In the genomic region with DNA sequence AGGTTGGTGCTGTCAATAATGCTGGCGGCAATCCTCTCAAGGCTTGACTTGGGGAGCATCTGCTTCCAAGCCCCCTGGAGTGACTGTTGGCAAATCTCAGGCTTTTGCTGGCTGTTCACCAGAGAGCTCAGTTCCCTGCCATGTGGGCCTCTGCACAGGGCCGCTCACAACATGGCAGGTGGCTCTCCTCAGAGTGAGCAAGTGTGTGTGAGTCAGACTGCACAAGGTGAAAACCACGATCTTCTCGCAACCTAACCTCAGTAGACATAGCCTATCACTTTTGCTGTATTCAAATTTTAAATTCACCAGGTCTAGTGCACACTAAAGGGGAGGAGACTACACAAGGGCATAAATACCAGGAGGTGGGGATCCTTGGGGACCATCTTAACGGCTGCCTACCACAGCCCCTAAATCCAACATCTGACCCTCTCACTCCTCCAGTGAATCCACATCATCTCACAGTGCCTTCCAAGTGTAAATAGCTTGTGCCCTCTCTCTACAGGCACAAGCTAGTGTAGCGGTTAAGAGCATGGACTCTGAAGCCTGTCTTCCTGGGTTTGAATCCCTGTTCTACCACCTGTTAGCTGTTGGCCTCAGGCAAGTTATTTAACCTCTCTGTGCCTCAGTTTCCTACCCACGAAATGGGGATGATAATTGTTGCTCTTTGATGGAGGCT, we compare ENCODE assay signal across 8 cellular contexts.
DNase-seq lines count a peak whose midpoint lies in the region; ATAC-seq and TF ChIP-seq lines count a peak whose summit lies in the region.

No MANE protein-coding gene starts in this region.

- TF ChIP-seq POLR2A in sigmoid colon (IDR thresholded peaks at IDR 0.05) = no peak
- no peak for TF ChIP-seq POLR2A in tibial nerve (IDR thresholded peaks at IDR 0.05)

- no peak overlapping the region for H3K27ac ChIP-seq in sigmoid colon
- H3K27ac ChIP-seq in tibial nerve = no peak overlapping the region

- H3K9me3 ChIP-seq in sigmoid colon (no peaks in the 10 kb centered on the region), tibial nerve (no peaks in the 10 kb centered on the region)

- H3K27me3 Mint-ChIP-seq in activated T-cell treated with anti-CD3 and anti-CD28 coated beads, Interleukin-2, amount 50 U/mL, for 4 hours (ENCODE audit: low read depth) = no peaks in the 10 kb centered on the region

- H3K4me3 ChIP-seq in sigmoid colon = no peak overlapping the region
- H3K4me3 ChIP-seq in tibial nerve = no peak overlapping the region

- H3K9me3 Mint-ChIP-seq in activated T-cell treated with anti-CD3 and anti-CD28 coated beads, Interleukin-2, amount 50 U/mL, for 4 hours = no peaks in the 10 kb centered on the region

- H3K36me3 ChIP-seq in sigmoid colon = no peaks in the 10 kb centered on the region
- H3K36me3 ChIP-seq in tibial nerve = no peaks in the 10 kb centered on the region

- WGBS in sigmoid colon, 2 donors = 75% methylated on average over 7 of the region's 7 CpGs
- 85 to 89% methylated on average over 7 of the region's 7 CpGs for WGBS in tibial nerve, 2 donors

- no peak for TF ChIP-seq EP300 in sigmoid colon (IDR thresholded peaks at IDR 0.05)
- TF ChIP-seq EP300 in tibial nerve (IDR thresholded peaks at IDR 0.05) = no peak

- DNase-seq in DMS 273 treated with DMSO at 0.1 percent for 48 hours (lab: John Stamatoyannopoulos, UW) (peak; percentile 80), NAMALWA (ENCODE audit: low spot score) (peak; percentile 16), MV-4-11 (lab: John Stamatoyannopoulos, UW) (no peak), sigmoid colon (no peak), tibial nerve (ENCODE audit: low spot score in 2 of 2) (no peak)
- peak; percentile 37 for DNase-seq in activated T-cell treated with anti-CD3 and anti-CD28 coated beads, Interleukin-2, amount 50 U/mL, for 4 hours
- DNase-seq in stimulated activated CD4-positive, alpha-beta T cell treated with anti-CD3 and anti-CD28 coated beads, Interleukin-2, amount 100 ng/mL, for 4 hours (ENCODE audit: low read depth) = peak; percentile 45

- H3K27me3 ChIP-seq in sigmoid colon (no peaks in the 10 kb centered on the region), tibial nerve (no peaks in the 10 kb centered on the region)

- no peaks in the 10 kb centered on the region for H3K36me3 Mint-ChIP-seq in activated T-cell treated with anti-CD3 and anti-CD28 coated beads, Interleukin-2, amount 50 U/mL, for 4 hours (ENCODE audit: insufficient read depth)

- H3K4me1 ChIP-seq in sigmoid colon (no peaks in the 10 kb centered on the region), tibial nerve (no peaks in the 10 kb centered on the region)

- no peak overlapping the region for H3K4me3 Mint-ChIP-seq in activated T-cell treated with anti-CD3 and anti-CD28 coated beads, Interleukin-2, amount 50 U/mL, for 4 hours

- intact Hi-C loops in sigmoid colon (cut with DNase I) = no loop called here

- peaks cover 28% of the 10 kb centered on the region for H3K4me1 Mint-ChIP-seq in activated T-cell treated with anti-CD3 and anti-CD28 coated beads, Interleukin-2, amount 50 U/mL, for 4 hours (ENCODE audit: low read depth)

- peak; percentile 92 for ATAC-seq in GM21528 (IDR thresholded peaks at IDR 0.05; ENCODE audit: low FRiP score, unreplicated experiment)
- peak; percentile 100 for ATAC-seq in activated T-cell treated with anti-CD3 and anti-CD28 coated beads, Interleukin-2, amount 50 U/mL, for 4 hours

- TF ChIP-seq CTCF in sigmoid colon (IDR thresholded peaks at IDR 0.05) (no peak), tibial nerve (IDR thresholded peaks at IDR 0.05) (no peak)

Comparison
In these comparisons a context has a peak if more than half of its experiments do, and no peak if none do; other contexts are left out.
1. DNase-seq: peak in DMS 273 treated with DMSO at 0.1 percent for 48 hours (single experiment), NAMALWA (single experiment), activated T-cell treated with anti-CD3 and anti-CD28 coated beads, Interleukin-2, amount 50 U/mL, for 4 hours (single experiment) and stimulated activated CD4-positive, alpha-beta T cell treated with anti-CD3 and anti-CD28 coated beads, Interleukin-2, amount 100 ng/mL, for 4 hours (single experiment); none in MV-4-11 (single experiment), sigmoid colon (single experiment) and tibial nerve (0 of 2).